In genomic region chr11:94544832-94545640, GRCh38 we compare ENCODE assay signal across 10 cellular contexts. TPM values are rescaled to one million over a fixed set of nuclear protein-coding genes. Genes with fewer than 3 reads are reported as not detected.
DNase-seq lines count a peak whose midpoint lies in the region; ATAC-seq, FAIRE-seq and TF ChIP-seq lines count a peak whose summit lies in the region.
"Had no signal": no experiment of that assay in that cellular context is flagged by ENCODE, and none has a peak within 500 bp of the region (broad histone marks: within the 10 kb centered on the region; RNA-seq: fewer than 3 reads in every experiment).

No MANE protein-coding gene starts in this region.

- dilution Hi-C loops in endothelial cell of umbilical vein (cut with MboI; ENCODE audit: extremely low pct_ligation_motif_present, low sequenced_read_pairs), result no loop called here

- BruUV-seq in Panc1 (replicated peaks; lab: Mats Ljungman, UMichigan) (no TSS peak), endothelial cell of umbilical vein (replicated peaks; lab: Mats Ljungman, UMichigan) (no TSS peak)

- peak; percentile 4 for DNase-seq in DND-41
- DNase-seq in Panc1 (ENCODE audit: low read depth, low spot score), result no peak
- DNase-seq in endothelial cell of umbilical vein (ENCODE audit: low read depth, low spot score), result no peak
- peak in 6 of 9 donors; percentile 1 to 24 (median 8) for DNase-seq in naive thymus-derived CD4-positive, alpha-beta T cell
- no peak for DNase-seq in germinal center (ENCODE audit: low spot score)
- DNase-seq in hippocampal formation (lab: John Stamatoyannopoulos, UW), result no peak

- no peak for ATAC-seq in DND-41 (ENCODE audit: insufficient read depth, low read depth)
- ATAC-seq in Panc1, result peak; percentile 36
- no peak for ATAC-seq in naive thymus-derived CD4-positive, alpha-beta T cell
- no peak for ATAC-seq in HG03108 (IDR thresholded peaks at IDR 0.05; ENCODE audit: unreplicated experiment)
- no peak for ATAC-seq in GM18867 (IDR thresholded peaks at IDR 0.05; ENCODE audit: unreplicated experiment)

- TF ChIP-seq POLR2A in endothelial cell of umbilical vein (IDR thresholded peaks at IDR 0.05; ENCODE audit: low read depth, low read length), result no peak

- H3K4me3 Mint-ChIP-seq in naive thymus-derived CD4-positive, alpha-beta T cell, result peak overlapping the region; percentile 64 to 99 (median 78)

- H3K36me3 ChIP-seq in DND-41 (ENCODE audit: insufficient read depth, low read length), result peaks cover 26% of the 10 kb centered on the region
- no peaks in the 10 kb centered on the region for H3K36me3 ChIP-seq in Panc1 (ENCODE audit: control insufficient read depth, insufficient read depth, low read length)
- no peaks in the 10 kb centered on the region for H3K36me3 ChIP-seq in endothelial cell of umbilical vein (ENCODE audit: control insufficient read depth in 2 of 2, extremely low read depth in 1 of 2, insufficient read depth in 2 of 2, low read length in 2 of 2)
- no peaks in the 10 kb centered on the region for H3K36me3 ChIP-seq in naive thymus-derived CD4-positive, alpha-beta T cell (ENCODE audit: control insufficient read depth in 2 of 3, insufficient read depth in 3 of 3, low read length in 3 of 3)

- H3K9ac ChIP-seq in DND-41 (ENCODE audit: low read depth, low read length), result peak overlapping the region; percentile 89
- peak overlapping the region; percentile 78 for H3K9ac ChIP-seq in endothelial cell of umbilical vein (replicated peaks; ENCODE audit: extremely low read depth, insufficient read depth, low read length)

- peaks cover 49% of the 10 kb centered on the region for H3K79me2 ChIP-seq in DND-41 (ENCODE audit: insufficient read depth, low read length)
- H3K79me2 ChIP-seq in endothelial cell of umbilical vein (ENCODE audit: control insufficient read depth, insufficient read depth, low read length), result peaks cover 9% of the 10 kb centered on the region

- H3K4me3 ChIP-seq in DND-41 (ENCODE audit: low read depth in 1 of 2, low read length in 2 of 2), result peak overlapping the region; percentile 55 to 71; a peak in 3 of 4 replicates
- H3K4me3 ChIP-seq in Panc1 (ENCODE audit: low read depth in 2 of 2, low read length in 2 of 2), result peak overlapping the region; percentile 66 to 83
- peak overlapping the region; percentile 11 to 57 (median 41) for H3K4me3 ChIP-seq in endothelial cell of umbilical vein (replicated peaks in 1 of 3; ENCODE audit: insufficient read depth in 1 of 3, low read depth in 1 of 3, low read length in 3 of 3)
- H3K4me3 ChIP-seq in naive thymus-derived CD4-positive, alpha-beta T cell (ENCODE audit: low read length), result peak overlapping the region; percentile 85

- peaks cover 0 to 18% (median 0%) of the 10 kb centered on the region in 5 donors for H3K36me3 Mint-ChIP-seq in naive thymus-derived CD4-positive, alpha-beta T cell

- peak overlapping the region in 7 of 9 donors; percentile 20 to 80 (median 70) for H3K27ac Mint-ChIP-seq in naive thymus-derived CD4-positive, alpha-beta T cell

- no peak for FAIRE-seq in endothelial cell of umbilical vein (lab: Jason Lieb, UNC)

- intact Hi-C loops in Panc1 (cut with micrococcal nuclease; ENCODE audit: unreplicated experiment) (loop anchor here (10.0 kb wide), 1 partner anchor 1240 kb away; the partner anchor contains the start of gene FAM76B), endothelial cell of umbilical vein (cut with micrococcal nuclease) (loop anchor here (1.0 to 10.0 kb wide), 6 partner anchors 58 to 522 kb away; partner anchors contain the start of genes AMOTL1, CWC15 and KDM4D)
- intact Hi-C loops in naive thymus-derived CD4-positive, alpha-beta T cell (cut with micrococcal nuclease), result loop anchor here (1.0 to 5.0 kb wide), 9 partner anchors 52 to 1847 kb away; partner anchors contain the start of genes ANKRD49 (in 2 of the 2), FAM76B (in 2 of the 2), MRE11 (in 2 of the 2) and C11orf54 (in 1 of the 2)

- H3K4me1 Mint-ChIP-seq in naive thymus-derived CD4-positive, alpha-beta T cell, result peaks cover 28 to 57% (median 49%) of the 10 kb centered on the region in 7 donors

- TF ChIP-seq CTCF in DND-41 (IDR thresholded peaks at IDR 0.05; ENCODE audit: borderline replicate concordance, extremely low read depth, low read length, poor library complexity, severe bottlenecking), result no peak
- TF ChIP-seq CTCF in Panc1 (IDR thresholded peaks at IDR 0.05), result no peak
- no peak for TF ChIP-seq CTCF in endothelial cell of umbilical vein (IDR thresholded peaks at IDR 0.05; ENCODE audit: extremely low read depth in 1 of 2, insufficient read depth in 1 of 2, low read depth in 1 of 2, low read length in 2 of 2)

- in situ Hi-C loops in Panc1 (cut with HindIII; ENCODE audit: low pct_unique_long_range_greater_than_20kb, low sequenced_read_pairs), result no loop called here

- no peaks in the 10 kb centered on the region for H3K9me3 Mint-ChIP-seq in naive thymus-derived CD4-positive, alpha-beta T cell

- H3K4me2 ChIP-seq in DND-41 (ENCODE audit: insufficient read depth, low read length), result peak overlapping the region; percentile 83
- H3K4me2 ChIP-seq in endothelial cell of umbilical vein (ENCODE audit: insufficient read depth, low read length), result peak overlapping the region; percentile 45

- no peaks in the 10 kb centered on the region for H3K27me3 Mint-ChIP-seq in naive thymus-derived CD4-positive, alpha-beta T cell

- H3K9me1 ChIP-seq in endothelial cell of umbilical vein (replicated peaks; ENCODE audit: control insufficient read depth, extremely low read depth, insufficient read depth, low read length), result no peaks in the 10 kb centered on the region

- H3K27me3 ChIP-seq in DND-41 (ENCODE audit: insufficient read depth, low read length, poor library complexity), result no peaks in the 10 kb centered on the region
- H3K27me3 ChIP-seq in Panc1 (ENCODE audit: control insufficient read depth, insufficient read depth, low read length), result no peaks in the 10 kb centered on the region
- H3K27me3 ChIP-seq in endothelial cell of umbilical vein (ENCODE audit: control insufficient read depth in 2 of 2, insufficient read depth in 2 of 2, low read length in 2 of 2), result peaks cover 4 to 6% of the 10 kb centered on the region in 2 experiments
- no peaks in the 10 kb centered on the region for H3K27me3 ChIP-seq in naive thymus-derived CD4-positive, alpha-beta T cell (ENCODE audit: control insufficient read depth in 2 of 2, insufficient read depth in 2 of 2, low read length in 2 of 2)

- H4K20me1 ChIP-seq in DND-41 (ENCODE audit: insufficient read depth, low read length) (peaks cover 4% of the 10 kb centered on the region; the same call in 1 of the 2 replicates), endothelial cell of umbilical vein (replicated peaks; ENCODE audit: control insufficient read depth, extremely low read depth, insufficient read depth, low read length) (no peaks in the 10 kb centered on the region)

- peak overlapping the region; percentile 97 for H3K27ac ChIP-seq in DND-41 (ENCODE audit: low read length)
- peak overlapping the region; percentile 83 for H3K27ac ChIP-seq in Panc1 (ENCODE audit: low read length)
- peak overlapping the region; percentile 55 for H3K27ac ChIP-seq in endothelial cell of umbilical vein (ENCODE audit: insufficient read depth, low read depth, low read length)
- H3K27ac ChIP-seq in naive thymus-derived CD4-positive, alpha-beta T cell (ENCODE audit: low read depth, low read length), result peak overlapping the region; percentile 88

- H3K4me1 ChIP-seq in DND-41 (ENCODE audit: insufficient read depth, low read length) (peaks cover 59% of the 10 kb centered on the region), Panc1 (ENCODE audit: control insufficient read depth, insufficient read depth, low read length) (peaks cover 28% of the 10 kb centered on the region), endothelial cell of umbilical vein (ENCODE audit: control insufficient read depth, extremely low read depth, insufficient read depth, low read length) (peaks cover 12% of the 10 kb centered on the region)
- H3K4me1 ChIP-seq in naive thymus-derived CD4-positive, alpha-beta T cell (ENCODE audit: control insufficient read depth in 2 of 2, insufficient read depth in 2 of 2, low read length in 2 of 2), result peaks cover 22 to 29% of the 10 kb centered on the region in 2 donors

- CTCF ChIA-PET in Panc1 (lab: Charles Lee), result no interaction called here
- CTCF ChIA-PET in endothelial cell of umbilical vein (lab: Charles Lee), result no interaction called here
- CTCF ChIA-PET in naive thymus-derived CD4-positive, alpha-beta T cell (lab: Charles Lee), result no interaction called here

- H3K9me3 ChIP-seq in DND-41 (ENCODE audit: insufficient read depth, low read length, severe bottlenecking), result no peaks in the 10 kb centered on the region
- no peaks in the 10 kb centered on the region for H3K9me3 ChIP-seq in Panc1 (ENCODE audit: control insufficient read depth, insufficient read depth, low read depth, low read length)
- H3K9me3 ChIP-seq in endothelial cell of umbilical vein (replicated peaks; ENCODE audit: control insufficient read depth, insufficient read depth, low read length), result no peaks in the 10 kb centered on the region
- no peaks in the 10 kb centered on the region for H3K9me3 ChIP-seq in naive thymus-derived CD4-positive, alpha-beta T cell (ENCODE audit: control insufficient read depth in 2 of 3, low read length in 3 of 3)

- POLR2A ChIA-PET in Panc1 (lab: Charles Lee), result interaction anchor here (0.6 kb wide), 1 partner anchor 10 kb away, joined by 4 read pairs; no protein-coding TSS in a partner anchor
- POLR2A ChIA-PET in endothelial cell of umbilical vein (lab: Charles Lee), result no interaction called here
- POLR2A ChIA-PET in naive thymus-derived CD4-positive, alpha-beta T cell (lab: Charles Lee), result interaction anchor here (1.1 to 1.7 kb wide), 2 partner anchors 522 to 804 kb away, joined by 3 to 4 read pairs; partner anchors contain the start of genes C11orf54 and TAF1D

- peak overlapping the region; percentile 93 for H2AFZ ChIP-seq in DND-41 (ENCODE audit: low read depth, low read length)
- peak overlapping the region; percentile 65 for H2AFZ ChIP-seq in endothelial cell of umbilical vein (ENCODE audit: low read depth, low read length)

RNA-seq across cellular contexts. Expression of gene FUT4, which starts 1.3 kb away (rescaled TPM):
- 11.2 TPM for total RNA-seq in Panc1 (2021; ENCODE audit: unreplicated experiment)
- polyA plus RNA-seq in Panc1 (2012; ENCODE audit: insufficient read length), result 4.5 TPM
- total RNA-seq in endothelial cell of umbilical vein, result 4.4 and 5.3 TPM in 2 replicates
- polyA plus RNA-seq in endothelial cell of umbilical vein, result 2.4 and 2.5 TPM in 2 replicates
- 1.5 and 1.7 TPM in 2 replicates for polyA plus RNA-seq in endothelial cell of umbilical vein (2011; cell fraction: cytosol; rRNA removed)
- polyA plus RNA-seq in endothelial cell of umbilical vein (2011; cell fraction: nucleus; rRNA removed), result 2.0 and 2.5 TPM in 2 replicates
- 2.4 and 2.5 TPM in 2 replicates for polyA plus RNA-seq in endothelial cell of umbilical vein (2012)
- polyA minus RNA-seq in endothelial cell of umbilical vein, result 3.2 and 3.4 TPM in 2 replicates
- polyA minus RNA-seq in endothelial cell of umbilical vein (2011; cell fraction: cytosol; rRNA and poly(A)+ RNA removed), result 0.31 TPM
- polyA minus RNA-seq in endothelial cell of umbilical vein (2011; cell fraction: nucleus; rRNA and poly(A)+ RNA removed), result 4.0 and 5.0 TPM in 2 replicates
- total RNA-seq in naive thymus-derived CD4-positive, alpha-beta T cell, result 10 to 100 TPM in 1 of 5 experiments, 1 to 10 TPM in 4; 5.6 to 10.2 (median 6.9) TPM
- polyA plus RNA-seq in naive thymus-derived CD4-positive, alpha-beta T cell, result 1 to 10 TPM; 1.4 to 1.9 TPM

RNA-seq across cellular contexts. Expression of gene PIWIL4, which starts 22.1 kb away (rescaled TPM):
- total RNA-seq in Panc1 (2021; ENCODE audit: unreplicated experiment), result 2.1 TPM
- polyA plus RNA-seq in Panc1 (2012; ENCODE audit: insufficient read length), result 0.84 TPM
- total RNA-seq in endothelial cell of umbilical vein, result 0.25 and 0.64 TPM in 2 replicates
- 0.55 and 0.76 TPM in 2 replicates for polyA plus RNA-seq in endothelial cell of umbilical vein
- 0.32 and 0.86 TPM in 2 replicates for polyA plus RNA-seq in endothelial cell of umbilical vein (2011; cell fraction: cytosol; rRNA removed)
- 2.9 and 3.1 TPM in 2 replicates for polyA plus RNA-seq in endothelial cell of umbilical vein (2011; cell fraction: nucleus; rRNA removed)
- polyA plus RNA-seq in endothelial cell of umbilical vein (2012), result 0.15 and 0.23 TPM in 2 replicates
- 0.45 and 1.9 TPM in 2 replicates for polyA minus RNA-seq in endothelial cell of umbilical vein
- polyA minus RNA-seq in endothelial cell of umbilical vein (2011; cell fraction: cytosol; rRNA and poly(A)+ RNA removed), result not detected
- polyA minus RNA-seq in endothelial cell of umbilical vein (2011; cell fraction: nucleus; rRNA and poly(A)+ RNA removed), result 0.87 and 2.0 TPM in 2 replicates
- 1 to 10 TPM in 4 of 5 experiments, under 1 TPM in 1; 0.80 to 3.1 (median 1.5) TPM for total RNA-seq in naive thymus-derived CD4-positive, alpha-beta T cell
- polyA plus RNA-seq in naive thymus-derived CD4-positive, alpha-beta T cell, result under 1 TPM; 0.59 to 0.90 TPM

RNA-seq across cellular contexts. Expression of gene C11orf97, which starts 32.8 kb away (rescaled TPM):
- total RNA-seq in Panc1 (2021; ENCODE audit: unreplicated experiment) (not detected), endothelial cell of umbilical vein (not detected in 2 replicates)
- not detected for polyA plus RNA-seq in Panc1 (2012; ENCODE audit: insufficient read length)
- not detected in 2 replicates for polyA plus RNA-seq in endothelial cell of umbilical vein
- polyA plus RNA-seq in endothelial cell of umbilical vein (2011; cell fraction: cytosol; rRNA removed), result not detected in 2 replicates
- polyA plus RNA-seq in endothelial cell of umbilical vein (2011; cell fraction: nucleus; rRNA removed), result not detected in 2 replicates
- polyA plus RNA-seq in endothelial cell of umbilical vein (2012), result not detected in 2 replicates
- polyA minus RNA-seq in endothelial cell of umbilical vein, result not detected in 2 replicates
- polyA minus RNA-seq in endothelial cell of umbilical vein (2011; cell fraction: cytosol; rRNA and poly(A)+ RNA removed), result not detected
- not detected in 2 replicates for polyA minus RNA-seq in endothelial cell of umbilical vein (2011; cell fraction: nucleus; rRNA and poly(A)+ RNA removed)
- not detected for total RNA-seq in naive thymus-derived CD4-positive, alpha-beta T cell
- not detected for polyA plus RNA-seq in naive thymus-derived CD4-positive, alpha-beta T cell
- total RNA-seq: LHCN-M2, myocyte had no signal

RNA-seq across cellular contexts. Expression of gene ANKRD49, which starts 51.3 kb away (rescaled TPM):
- total RNA-seq in Panc1 (2021; ENCODE audit: unreplicated experiment) (15.4 TPM), endothelial cell of umbilical vein (7.6 and 8.0 TPM in 2 replicates)
- polyA plus RNA-seq in Panc1 (2012; ENCODE audit: insufficient read length), result 8.7 TPM
- polyA plus RNA-seq in endothelial cell of umbilical vein, result 6.0 and 7.4 TPM in 2 replicates
- 6.1 and 7.4 TPM in 2 replicates for polyA plus RNA-seq in endothelial cell of umbilical vein (2011; cell fraction: cytosol; rRNA removed)
- polyA plus RNA-seq in endothelial cell of umbilical vein (2011; cell fraction: nucleus; rRNA removed), result 14.6 and 19.4 TPM in 2 replicates
- 9.4 TPM in 2 replicates for polyA plus RNA-seq in endothelial cell of umbilical vein (2012)
- polyA minus RNA-seq in endothelial cell of umbilical vein, result 5.8 and 6.4 TPM in 2 replicates
- polyA minus RNA-seq in endothelial cell of umbilical vein (2011; cell fraction: cytosol; rRNA and poly(A)+ RNA removed), result 4.0 TPM
- 7.9 and 11.7 TPM in 2 replicates for polyA minus RNA-seq in endothelial cell of umbilical vein (2011; cell fraction: nucleus; rRNA and poly(A)+ RNA removed)
- total RNA-seq in naive thymus-derived CD4-positive, alpha-beta T cell, result 10 to 100 TPM; 25.6 to 64.4 (median 44.5) TPM
- 10 to 100 TPM; 17.1 to 32.7 TPM for polyA plus RNA-seq in naive thymus-derived CD4-positive, alpha-beta T cell

RNA-seq across cellular contexts. Expression of gene MRE11, which starts 51.4 kb away (rescaled TPM):
- total RNA-seq in Panc1 (2021; ENCODE audit: unreplicated experiment) (35.0 TPM), endothelial cell of umbilical vein (22.0 and 25.3 TPM in 2 replicates)
- 12.6 TPM for polyA plus RNA-seq in Panc1 (2012; ENCODE audit: insufficient read length)
- 3.0 and 4.5 TPM in 2 replicates for polyA plus RNA-seq in endothelial cell of umbilical vein
- polyA plus RNA-seq in endothelial cell of umbilical vein (2011; cell fraction: cytosol; rRNA removed), result 5.0 and 5.2 TPM in 2 replicates
- 18.7 and 27.6 TPM in 2 replicates for polyA plus RNA-seq in endothelial cell of umbilical vein (2011; cell fraction: nucleus; rRNA removed)
- 13.4 and 20.3 TPM in 2 replicates for polyA plus RNA-seq in endothelial cell of umbilical vein (2012)
- polyA minus RNA-seq in endothelial cell of umbilical vein, result 8.9 and 10.1 TPM in 2 replicates
- polyA minus RNA-seq in endothelial cell of umbilical vein (2011; cell fraction: cytosol; rRNA and poly(A)+ RNA removed), result 12.5 TPM
- 21.0 and 32.8 TPM in 2 replicates for polyA minus RNA-seq in endothelial cell of umbilical vein (2011; cell fraction: nucleus; rRNA and poly(A)+ RNA removed)
- total RNA-seq in naive thymus-derived CD4-positive, alpha-beta T cell, result 10 to 100 TPM; 19.0 to 45.5 (median 40.1) TPM
- 10 to 100 TPM; 11.8 to 15.6 TPM for polyA plus RNA-seq in naive thymus-derived CD4-positive, alpha-beta T cell

Comparison
In these comparisons a context has a peak if more than half of its experiments do, and no peak if none do; other contexts are left out.
1. DNase-seq: peak in DND-41 (single experiment) and naive thymus-derived CD4-positive, alpha-beta T cell (6 of 9); none in Panc1 (single experiment), endothelial cell of umbilical vein (single experiment), germinal center (single experiment) and hippocampal formation (0 of 2).
2. Peak in every context shown above with its lines, with median percentiles within 50 percentile points of each other: H3K27ac ChIP-seq and H3K4me3 ChIP-seq.